ENCODE assay signal across 15 cellular contexts in the genomic region with DNA sequence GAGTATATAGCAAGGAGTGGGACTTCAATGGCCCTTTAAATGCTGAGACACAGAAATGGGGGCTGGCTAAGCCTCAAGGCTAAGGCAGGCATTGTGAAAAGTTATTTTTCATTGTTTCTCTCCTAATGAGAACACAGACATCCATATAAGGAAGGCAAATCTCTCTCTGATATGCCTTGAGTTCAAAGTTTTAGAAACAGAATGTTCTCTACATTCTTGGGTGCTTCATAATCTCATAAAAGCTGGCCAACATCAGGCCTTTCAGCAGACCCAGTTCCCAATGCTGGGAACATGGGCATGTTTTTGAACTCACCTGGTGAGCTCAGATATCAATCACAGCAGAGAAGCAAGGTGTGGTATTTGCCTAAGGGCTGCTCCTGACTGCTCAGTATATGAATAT. TPM values are rescaled to one million over a fixed set of nuclear protein-coding genes. Genes with fewer than 3 reads are reported as not detected.
DNase-seq lines count a peak whose midpoint lies in the region; ATAC-seq and TF ChIP-seq lines count a peak whose summit lies in the region.
"Had no signal": no experiment of that assay in that cellular context is flagged by ENCODE, and none has a peak within 500 bp of the region (broad histone marks: within the 10 kb centered on the region; RNA-seq: fewer than 3 reads in every experiment).

No MANE protein-coding gene starts in this region.

- no peak for TF ChIP-seq CTCF in cardiac fibroblast (IDR thresholded peaks at IDR 0.05; ENCODE audit: low read depth, low read length)
- TF ChIP-seq CTCF in lower lobe of right lung (IDR thresholded peaks at IDR 0.05), result no peak

- H3K4me1 ChIP-seq in lower lobe of right lung (no peaks in the 10 kb centered on the region), thymus (ENCODE audit: control insufficient read depth, insufficient read depth, low read length) (no peaks in the 10 kb centered on the region), Karpas-422 (ENCODE audit: low read length) (no peaks in the 10 kb centered on the region)
- H3K4me1 ChIP-seq: parathyroid adenoma had no signal

- H3K4me3 ChIP-seq in cardiac fibroblast (replicated peaks in 1 of 2; ENCODE audit: low read depth in 2 of 2, low read length in 2 of 2) (no peak overlapping the region), lower lobe of right lung (no peak overlapping the region), thymus (ENCODE audit: low read length) (no peak overlapping the region), Karpas-422 (ENCODE audit: low read length) (no peak overlapping the region)

- no peaks in the 10 kb centered on the region for H3K79me2 ChIP-seq in Karpas-422 (ENCODE audit: low read length)
- H3K79me2 ChIP-seq: parathyroid adenoma had no signal

- intact Hi-C loops in lower lobe of right lung (cut with DNase I), result loop anchor here (10.0 kb wide), 1 partner anchor 286 kb away; no protein-coding TSS in a partner anchor

- no peak for ATAC-seq in lower lobe of right lung
- no peak for ATAC-seq in GM21825 (IDR thresholded peaks at IDR 0.05; ENCODE audit: unreplicated experiment)
- ATAC-seq: left ventricle myocardium superior had no signal

- H3K9me3 ChIP-seq in lower lobe of right lung (no peaks in the 10 kb centered on the region), thymus (ENCODE audit: control insufficient read depth) (no peaks in the 10 kb centered on the region), Karpas-422 (ENCODE audit: low read length) (no peaks in the 10 kb centered on the region)

- H3K27ac ChIP-seq in lower lobe of right lung, result peak overlapping the region; percentile 65
- H3K27ac ChIP-seq in thymus (ENCODE audit: low read depth), result peak overlapping the region; percentile 42
- H3K27ac ChIP-seq in Karpas-422 (ENCODE audit: low read length), result no peak overlapping the region
- H3K27ac ChIP-seq: brain microvascular endothelial cell, parathyroid adenoma had no signal

- H4K20me1 ChIP-seq in Karpas-422 (ENCODE audit: insufficient read depth, low read depth, low read length), result no peaks in the 10 kb centered on the region

- no peak overlapping the region for H3K4me2 ChIP-seq in Karpas-422 (ENCODE audit: low read depth, low read length, poor library complexity, severe bottlenecking)

- DNase-seq in M059J (ENCODE audit: low read depth), result peak; percentile 29
- DNase-seq in cardiac fibroblast (ENCODE audit: low read depth in 2 of 2), result peak; percentile 58 to 60
- no peak for DNase-seq in lower lobe of right lung
- no peak for DNase-seq in NK-92 (lab: John Stamatoyannopoulos, UW; ENCODE audit: unreplicated experiment)
- DNase-seq in NCI-H526 treated with DMSO at 0.1 percent for 48 hours (lab: John Stamatoyannopoulos, UW), result no peak
- DNase-seq in Karpas-422, result no peak
- DNase-seq: activated gamma-delta T cell; brain microvascular endothelial cell; left ventricle myocardium superior; NCI-H1436 treated with DMSO at 0.1 percent for 48 hours; stimulated activated naive CD4-positive, alpha-beta T cell had no signal

- no peaks in the 10 kb centered on the region for H3K9me2 ChIP-seq in Karpas-422 (replicated peaks; ENCODE audit: insufficient read depth, low read length)

- H3K9ac ChIP-seq in Karpas-422 (ENCODE audit: low read length), result no peak overlapping the region
- H3K9ac ChIP-seq: parathyroid adenoma had no signal

- H2AFZ ChIP-seq in Karpas-422 (ENCODE audit: low read length), result no peak overlapping the region
- H2AFZ ChIP-seq: parathyroid adenoma had no signal

- H3K27me3 ChIP-seq in lower lobe of right lung (ENCODE audit: low read depth) (no peaks in the 10 kb centered on the region), thymus (ENCODE audit: control insufficient read depth, insufficient read depth) (no peaks in the 10 kb centered on the region), Karpas-422 (ENCODE audit: low read length) (no peaks in the 10 kb centered on the region)
- H3K27me3 ChIP-seq: brain microvascular endothelial cell had no signal

- H3K36me3 ChIP-seq in lower lobe of right lung (no peaks in the 10 kb centered on the region), thymus (ENCODE audit: control insufficient read depth, insufficient read depth) (no peaks in the 10 kb centered on the region), Karpas-422 (ENCODE audit: insufficient read depth, low read length) (no peaks in the 10 kb centered on the region)
- H3K36me3 ChIP-seq: brain microvascular endothelial cell had no signal

RNA-seq across cellular contexts. Expression of a gene that starts 19.4 kb away (rescaled TPM):
- 0.07 TPM in 1 of 2 replicates, not detected in the other for total RNA-seq in M059J (2014; rRNA removed; shearing (Covaris generic))
- total RNA-seq in lower lobe of right lung, result 0.53 TPM
- 0.48 TPM for polyA plus RNA-seq in thymus
- 0.11 and 0.15 TPM in 2 replicates for total RNA-seq in Karpas-422 (2014; rRNA removed; shearing (Covaris generic); ENCODE audit: low replicate concordance)
- total RNA-seq: SK-MEL-5 had no signal

RNA-seq across cellular contexts. Expression of a gene that starts 46.6 kb away (rescaled TPM):
- total RNA-seq in M059J (2014; rRNA removed; shearing (Covaris generic)), result 96.7 and 114 TPM in 2 replicates
- total RNA-seq in lower lobe of right lung, result 58.7 TPM
- 200 TPM for polyA plus RNA-seq in thymus
- total RNA-seq in Karpas-422 (2014; rRNA removed; shearing (Covaris generic); ENCODE audit: low replicate concordance), result 19.8 and 35.4 TPM in 2 replicates

Comparison
In these comparisons a context has a peak if more than half of its experiments do, and no peak if none do; other contexts are left out.
1. DNase-seq: peak in M059J (single experiment) and cardiac fibroblast (2 of 2); none in lower lobe of right lung (single experiment), NK-92 (single experiment), NCI-H526 treated with DMSO at 0.1 percent for 48 hours (single experiment) and Karpas-422 (single experiment).